ENCODE assay signal across 13 cellular contexts in genomic region chr1:185526318-185527307, GRCh38.
DNase-seq lines count a peak whose midpoint lies in the region; ATAC-seq and TF ChIP-seq lines count a peak whose summit lies in the region.
"Had no signal": no experiment of that assay in that cellular context is flagged by ENCODE, and none has a peak within 500 bp of the region (broad histone marks: within the 10 kb centered on the region; RNA-seq: fewer than 3 reads in every experiment).

No MANE protein-coding gene starts in this region.

- peaks cover 0 to 5% of the 10 kb centered on the region in 2 donors for H3K36me3 Mint-ChIP-seq in CD4-positive, alpha-beta memory T cell
- H3K36me3 Mint-ChIP-seq: natural killer cell, type B pancreatic cell had no signal

- intact Hi-C loops in CD4-positive, alpha-beta memory T cell (cut with micrococcal nuclease): no loop called here
- intact Hi-C loops in heart right ventricle (cut with DNase I): no loop called here

- no peak overlapping the region for H3K4me3 ChIP-seq in CD4-positive, alpha-beta memory T cell (ENCODE audit: low read length in 2 of 2)
- no peak overlapping the region for H3K4me3 ChIP-seq in heart right ventricle

- H3K9me3 Mint-ChIP-seq in CD4-positive, alpha-beta memory T cell: peaks cover 0 to 9% (median 0%) of the 10 kb centered on the region in 8 donors
- H3K9me3 Mint-ChIP-seq: natural killer cell, type B pancreatic cell had no signal

- POLR2A ChIA-PET in CD4-positive, alpha-beta memory T cell (lab: Charles Lee; ENCODE audit: partially characterized antibody): no interaction called here

- peaks cover 0 to 1% of the 10 kb centered on the region in 2 donors for H3K27me3 Mint-ChIP-seq in CD4-positive, alpha-beta memory T cell
- H3K27me3 Mint-ChIP-seq: type B pancreatic cell had no signal

- H3K27me3 ChIP-seq in CD4-positive, alpha-beta memory T cell (ENCODE audit: insufficient read depth, low read length): no peaks in the 10 kb centered on the region
- no peaks in the 10 kb centered on the region for H3K27me3 ChIP-seq in heart right ventricle

- WGBS in heart right ventricle, 2 donors: 73 to 84% methylated on average over 1 of the region's 1 CpG

- H3K36me3 ChIP-seq in CD4-positive, alpha-beta memory T cell (ENCODE audit: insufficient read depth, low read length): no peaks in the 10 kb centered on the region
- no peaks in the 10 kb centered on the region for H3K36me3 ChIP-seq in heart right ventricle

- no peak for TF ChIP-seq CTCF in heart right ventricle (IDR thresholded peaks at IDR 0.05)

- peak overlapping the region in 1 of 8 donors; percentile 29 for H3K4me3 Mint-ChIP-seq in CD4-positive, alpha-beta memory T cell
- H3K4me3 Mint-ChIP-seq: natural killer cell, type B pancreatic cell had no signal

- H3K9me3 ChIP-seq in CD4-positive, alpha-beta memory T cell (ENCODE audit: control insufficient read depth in 1 of 2, low read length in 2 of 2): no peaks in the 10 kb centered on the region
- no peaks in the 10 kb centered on the region for H3K9me3 ChIP-seq in heart right ventricle

- H3K4me1 Mint-ChIP-seq in CD4-positive, alpha-beta memory T cell: peaks cover 0 to 3% (median under 1%) of the 10 kb centered on the region in 4 donors

- no peaks in the 10 kb centered on the region for H3K4me1 ChIP-seq in CD4-positive, alpha-beta memory T cell (ENCODE audit: insufficient read depth, low read length)
- peaks cover 0 to 14% (median 0%) of the 10 kb centered on the region in 9 donors for H3K4me1 ChIP-seq in heart right ventricle

- DNase-seq in SIG-M5 treated with dmso at 0.1 percent for 504 hours (lab: John Stamatoyannopoulos, UW; ENCODE audit: unreplicated experiment) (peak; percentile 46), SIG-M5 (lab: John Stamatoyannopoulos, UW) (no peak), HuH-7 (ENCODE audit: low spot score) (no peak), heart right ventricle (no peak)
- DNase-seq in CD4-positive, alpha-beta memory T cell: no peak
- DNase-seq: 8988T; natural killer cell; stimulated activated CD4-positive, alpha-beta T cell treated with anti-CD3 and anti-CD28 coated beads, Interleukin-1b, Interleukin-23, amount 100 ng/mL, for 48 hours had no signal

- H3K27ac Mint-ChIP-seq in CD4-positive, alpha-beta memory T cell: peak overlapping the region in 2 of 7 donors; percentile 16 to 64
- H3K27ac Mint-ChIP-seq: activated T-helper 2 cell treated with anti-CD3 and anti-CD28 coated beads, Interferon-gamma antibody, Interleukin-2, Interleukin-4, amounts not matched to agents 10 μg/mL and 5 μg/mL and 100 μg/mL, durations not matched to agents 14 hours and 24 hours and 36 hours; natural killer cell; type B pancreatic cell had no signal

- CTCF ChIA-PET in CD4-positive, alpha-beta memory T cell (lab: Charles Lee; ENCODE audit: partially characterized antibody): interaction anchor here (0.7 to 1.1 kb wide), 2 partner anchors 26 to 70 kb away, joined by 3 to 5 read pairs; no protein-coding TSS in a partner anchor

- no peak overlapping the region for H3K27ac ChIP-seq in CD4-positive, alpha-beta memory T cell (ENCODE audit: low read depth, low read length)
- no peak overlapping the region for H3K27ac ChIP-seq in heart right ventricle

- ATAC-seq in HG02763 (IDR thresholded peaks at IDR 0.05; ENCODE audit: unreplicated experiment): peak; percentile 100
- ATAC-seq in HG03558 (IDR thresholded peaks at IDR 0.05; ENCODE audit: extremely low read depth, unreplicated experiment): peak; percentile 99
- ATAC-seq in esophagus mucosa: no peak
- ATAC-seq in heart right ventricle: no peak
- ATAC-seq: natural killer cell had no signal

Comparison
In these comparisons a context has a peak if more than half of its experiments do, and no peak if none do; other contexts are left out.
1. ATAC-seq: peak in HG02763 (single experiment) and HG03558 (single experiment); none in esophagus mucosa (single experiment) and heart right ventricle (0 of 8).